10 cellular contexts compared by ENCODE assay signal in the genomic region with DNA sequence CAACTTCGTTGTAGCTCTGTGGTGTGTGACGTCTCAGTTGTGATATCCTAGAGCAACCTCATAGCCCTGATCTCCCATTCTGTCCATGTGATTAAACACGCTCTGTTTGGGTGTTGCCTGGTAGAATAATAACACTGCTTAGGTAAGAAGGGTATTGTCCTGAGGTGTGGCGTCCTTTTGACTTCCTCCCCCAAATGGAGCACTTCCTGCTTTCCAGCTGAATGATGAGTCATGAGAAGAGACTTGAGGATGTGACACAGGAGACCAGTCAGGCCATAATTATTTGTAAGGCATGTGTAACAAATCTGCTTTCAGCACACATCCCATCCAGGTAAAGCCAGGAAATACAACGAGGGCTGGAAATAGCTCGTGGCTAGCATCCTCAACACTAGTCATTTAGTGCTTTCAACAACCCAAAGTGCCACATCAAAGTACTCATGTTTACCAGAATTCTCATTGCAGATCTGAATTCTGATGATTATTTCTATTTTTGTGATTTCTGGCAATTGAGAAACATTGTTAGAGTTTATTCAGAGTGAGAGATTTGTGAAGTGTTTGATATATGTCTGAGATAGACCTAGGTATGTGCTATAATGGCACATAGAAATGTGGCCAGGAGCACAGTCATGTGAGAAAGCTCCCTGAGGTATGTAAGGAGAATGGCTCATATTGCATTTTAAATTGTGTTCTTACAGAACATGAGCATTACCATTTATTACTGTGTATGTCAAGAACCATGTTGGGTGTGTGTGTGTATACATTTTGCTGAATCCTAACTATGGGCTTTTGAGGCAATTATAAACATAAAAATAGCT.
DNase-seq lines count a peak whose midpoint lies in the region; ATAC-seq and TF ChIP-seq lines count a peak whose summit lies in the region.
"Had no signal": no experiment of that assay in that cellular context is flagged by ENCODE, and none has a peak within 500 bp of the region (broad histone marks: within the 10 kb centered on the region; RNA-seq: fewer than 3 reads in every experiment).

No MANE protein-coding gene starts in this region.

- H3K27me3 ChIP-seq in breast epithelium (no peaks in the 10 kb centered on the region), SJSA1 (replicated peaks) (no peaks in the 10 kb centered on the region), heart right ventricle (no peaks in the 10 kb centered on the region), aorta (ENCODE audit: control insufficient read depth in 1 of 2, insufficient read depth in 2 of 2, low read length in 1 of 2) (no peaks in the 10 kb centered on the region), MG63 (no peaks in the 10 kb centered on the region)

- ATAC-seq in heart right ventricle (peak; percentile 78 to 96 (median 92)), aorta (ENCODE audit: low FRiP score) (peak; percentile 65), GM19351 (IDR thresholded peaks at IDR 0.05; ENCODE audit: unreplicated experiment) (no peak)
- ATAC-seq: activated naive CD8-positive, alpha-beta T cell treated with anti-CD3 and anti-CD28 coated beads, Interleukin-2, amount 50 U/mL, for 24 hours had no signal

- WGBS in heart right ventricle, 2 donors, result 60 to 61% methylated on average over 6 of the region's 6 CpGs
- 79 to 80% methylated on average over 6 of the region's 6 CpGs for WGBS in aorta, 2 donors

- peak overlapping the region; percentile 75 for H3K27ac Mint-ChIP-seq in MCF 10A (ENCODE audit: low read depth, unreplicated experiment)
- H3K27ac Mint-ChIP-seq: activated naive CD8-positive, alpha-beta T cell treated with anti-CD3 and anti-CD28 coated beads, Interleukin-2, amount 50 U/mL, for 24 hours had no signal

- peak overlapping the region in 1 of 2 donors; percentile 20 for H3K27ac ChIP-seq in breast epithelium
- peak overlapping the region; percentile 46 for H3K27ac ChIP-seq in SJSA1
- peak overlapping the region in 8 of 10 donors; percentile 26 to 69 (median 54) for H3K27ac ChIP-seq in heart right ventricle
- no peak overlapping the region for H3K27ac ChIP-seq in aorta (ENCODE audit: low read depth in 1 of 2, low read length in 2 of 2)

- POLR2A ChIA-PET in MCF 10A (lab: Yijun Ruan, JAX), result interaction anchor here (0.6 to 1.6 kb wide), 8 partner anchors 9 to 159 kb away, joined by 3 to 10 read pairs (median 3); no protein-coding TSS in a partner anchor

- H3K4me3 Mint-ChIP-seq in MCF 10A (ENCODE audit: unreplicated experiment), result peak overlapping the region; percentile 20
- H3K4me3 Mint-ChIP-seq: activated naive CD8-positive, alpha-beta T cell treated with anti-CD3 and anti-CD28 coated beads, Interleukin-2, amount 50 U/mL, for 24 hours; CD4-positive, CD25-positive, alpha-beta regulatory T cell had no signal

- no peaks in the 10 kb centered on the region for H3K27me3 Mint-ChIP-seq in MCF 10A (ENCODE audit: insufficient read depth, unreplicated experiment)

- TF ChIP-seq POLR2A in breast epithelium (IDR thresholded peaks at IDR 0.05), result no peak

- H3K4me1 Mint-ChIP-seq in MCF 10A (ENCODE audit: insufficient read depth, unreplicated experiment), result peaks cover 15% of the 10 kb centered on the region

- intact Hi-C loops in MCF 10A (cut with micrococcal nuclease), result no loop called here
- intact Hi-C loops in breast epithelium (cut with DNase I; ENCODE audit: low total_unique reads), result no loop called here
- intact Hi-C loops in heart right ventricle (cut with DNase I), result no loop called here
- intact Hi-C loops in aorta (cut with DNase I), result no loop called here

- H3K36me3 ChIP-seq in breast epithelium (no peaks in the 10 kb centered on the region), SJSA1 (no peaks in the 10 kb centered on the region), heart right ventricle (no peaks in the 10 kb centered on the region), aorta (ENCODE audit: control insufficient read depth in 1 of 2, insufficient read depth in 2 of 2, low read length in 1 of 2) (no peaks in the 10 kb centered on the region), MG63 (no peaks in the 10 kb centered on the region)

- no peak for TF ChIP-seq CTCF in MCF 10A (IDR thresholded peaks at IDR 0.05; ENCODE audit: unreplicated experiment)
- TF ChIP-seq CTCF in breast epithelium (IDR thresholded peaks at IDR 0.05), result no peak
- TF ChIP-seq CTCF in heart right ventricle (IDR thresholded peaks at IDR 0.05), result no peak

- no peaks in the 10 kb centered on the region for H3K36me3 Mint-ChIP-seq in MCF 10A (ENCODE audit: insufficient read depth, unreplicated experiment)
- H3K36me3 Mint-ChIP-seq: CD4-positive, CD25-positive, alpha-beta regulatory T cell had no signal

- peak; percentile 81 for DNase-seq in MCF 10A (ENCODE audit: unreplicated experiment)
- DNase-seq in breast epithelium (ENCODE audit: low spot score in 2 of 2), result no peak
- peak; percentile 35 to 53 for DNase-seq in SJSA1 (ENCODE audit: low read depth in 1 of 2, low spot score in 2 of 2)
- peak in 1 of 2 donors; percentile 57 for DNase-seq in heart right ventricle
- no peak for DNase-seq in aorta
- no peak for DNase-seq in NCI-H128 (lab: John Stamatoyannopoulos, UW; ENCODE audit: unreplicated experiment)
- no peak for DNase-seq in MG63
- DNase-seq: activated naive CD8-positive, alpha-beta T cell treated with anti-CD3 and anti-CD28 coated beads, Interleukin-2, amount 50 U/mL, for 24 hours had no signal

- H3K9me3 Mint-ChIP-seq in MCF 10A (ENCODE audit: unreplicated experiment), result peaks cover 6% of the 10 kb centered on the region
- H3K9me3 Mint-ChIP-seq: activated naive CD8-positive, alpha-beta T cell treated with anti-CD3 and anti-CD28 coated beads, Interleukin-2, amount 50 U/mL, for 24 hours had no signal

- BruUV-seq in MCF 10A (replicated peaks; lab: Mats Ljungman, UMichigan), result TSS peak; percentile 80

- CTCF ChIA-PET in MCF 10A (lab: Yijun Ruan, JAX), result interaction anchor here (0.6 to 1.2 kb wide), 3 partner anchors 23 to 125 kb away, joined by 3 read pairs; no protein-coding TSS in a partner anchor

- no peaks in the 10 kb centered on the region for H3K4me1 ChIP-seq in breast epithelium
- H3K4me1 ChIP-seq in SJSA1 (replicated peaks), result peaks cover 13% of the 10 kb centered on the region
- peaks cover 0 to 29% (median 12%) of the 10 kb centered on the region in 9 donors for H3K4me1 ChIP-seq in heart right ventricle
- H3K4me1 ChIP-seq in aorta (ENCODE audit: control insufficient read depth in 1 of 2, insufficient read depth in 2 of 2, low read length in 2 of 2), result no peaks in the 10 kb centered on the region

- H3K4me3 ChIP-seq in breast epithelium, result no peak overlapping the region
- no peak overlapping the region for H3K4me3 ChIP-seq in SJSA1
- H3K4me3 ChIP-seq in heart right ventricle, result no peak overlapping the region
- H3K4me3 ChIP-seq in aorta (ENCODE audit: low read length in 2 of 2), result no peak overlapping the region
- H3K4me3 ChIP-seq in MG63, result no peak overlapping the region

- H3K9me3 ChIP-seq in breast epithelium (no peaks in the 10 kb centered on the region), SJSA1 (replicated peaks) (no peaks in the 10 kb centered on the region), heart right ventricle (no peaks in the 10 kb centered on the region), aorta (ENCODE audit: control insufficient read depth, low read length) (no peaks in the 10 kb centered on the region), MG63 (peaks cover 2% of the 10 kb centered on the region; the same call in 1 of the 2 replicates)

Comparison
In these comparisons a context has a peak if more than half of its experiments do, and no peak if none do; other contexts are left out.
1. DNase-seq: peak in MCF 10A (single experiment) and SJSA1 (2 of 2); none in breast epithelium (0 of 2), aorta (0 of 2), NCI-H128 (single experiment) and MG63 (single experiment).
2. H3K27ac ChIP-seq: peak in SJSA1 (single experiment) and heart right ventricle (8 of 10); none in aorta (0 of 2).